Comparison of ENCODE assay signal across 6 cellular contexts in genomic region chr16:72109300-72109699, GRCh38. TPM values are rescaled to one million over a fixed set of nuclear protein-coding genes. Genes with fewer than 3 reads are reported as not detected.
"Had no signal": no experiment of that assay in that cellular context is flagged by ENCODE, and none has a peak within 500 bp of the region (broad histone marks: within the 10 kb centered on the region; RNA-seq: fewer than 3 reads in every experiment).

No MANE protein-coding gene starts in this region.

- H2AFZ ChIP-seq: GM23338 had no signal

- H3K4me1 Mint-ChIP-seq: GM23338, H9 had no signal

- H3K27ac Mint-ChIP-seq: GM23338, H9 had no signal

- H3K4me2 ChIP-seq: GM23338 had no signal

- ATAC-seq: GM23338 had no signal

- DNase-seq: H9, HCEC 1CT, IMR-90 had no signal

- H3K9me3 Mint-ChIP-seq: GM23338, H9 had no signal

- H3K4me3 ChIP-seq: GM23338 had no signal

- H3K4me3 Mint-ChIP-seq: GM23338, H9 had no signal

RNA-seq across cellular contexts. Expression of gene HPR, which starts 46.3 kb away (rescaled TPM):
- total RNA-seq: GM23338, H1, H9, HT-29, IMR-90 had no signal
- polyA plus RNA-seq: GM23338, IMR-90 had no signal

RNA-seq across cellular contexts. Expression of gene HP, which starts 55.0 kb away (rescaled TPM):
- total RNA-seq: GM23338, H1, H9, HT-29, IMR-90 had no signal
- polyA plus RNA-seq: H1, IMR-90 had no signal
